ENCODE assay signal across 8 cellular contexts in the genomic region with DNA sequence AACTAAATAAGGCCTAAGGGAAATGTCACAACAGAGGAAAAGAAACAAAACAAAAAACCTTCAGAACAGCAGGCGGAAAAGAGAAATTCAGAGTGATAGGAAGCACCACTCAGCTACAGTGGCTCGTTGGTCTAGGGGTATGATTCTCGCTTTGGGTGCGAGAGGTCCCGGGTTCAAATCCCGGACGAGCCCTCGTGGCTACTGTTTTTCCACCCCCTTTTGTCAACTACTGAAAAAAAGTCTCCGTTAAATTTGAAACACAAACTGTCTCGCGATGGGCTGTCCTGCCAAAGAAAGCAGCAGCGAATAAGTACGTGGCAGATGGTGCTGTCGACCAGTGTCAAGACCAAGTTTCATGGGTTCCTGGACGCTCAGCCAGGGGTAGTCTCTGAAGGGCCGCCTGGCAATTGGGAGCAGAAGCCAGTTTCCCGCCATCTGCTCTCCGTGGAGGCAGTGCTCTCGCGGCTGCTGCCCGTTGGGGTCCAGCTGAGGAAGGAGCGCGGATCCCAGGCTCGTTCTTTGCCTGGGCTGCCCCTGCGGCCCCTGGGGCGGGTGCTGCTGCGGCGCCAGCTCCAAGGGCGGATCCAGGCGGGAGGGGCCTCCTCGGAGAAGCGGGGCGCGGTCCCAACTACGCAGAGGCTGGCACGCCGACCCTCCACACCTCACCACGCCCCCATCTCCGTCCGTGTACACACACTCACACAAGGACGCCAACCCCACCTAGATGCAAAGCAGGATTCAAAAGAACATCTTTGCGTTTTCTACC. TPM values are rescaled to one million over a fixed set of nuclear protein-coding genes. Genes with fewer than 3 reads are reported as not detected.
DNase-seq lines count a peak whose midpoint lies in the region; ATAC-seq and TF ChIP-seq lines count a peak whose summit lies in the region.

A gene with protein sequence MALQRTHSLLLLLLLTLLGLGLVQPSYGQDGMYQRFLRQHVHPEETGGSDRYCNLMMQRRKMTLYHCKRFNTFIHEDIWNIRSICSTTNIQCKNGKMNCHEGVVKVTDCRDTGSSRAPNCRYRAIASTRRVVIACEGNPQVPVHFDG (plus strand): TSS at position 665 of the 766 bp plus-strand sequence. CDS start 14,812 bp downstream, outside the sequence.

- POLR2A ChIA-PET in WTC11 (lab: Charles Lee), result interaction anchor here (0.8 to 3.6 kb wide), 7 partner anchors 27 to 341 kb away, joined by 3 to 24 read pairs (median 3); a partner anchor contains a TSS

- peak within 1 kb of the TSS; percentile 90 for H3K9ac ChIP-seq in mammary epithelial cell (ENCODE audit: insufficient read depth, low read length)
- peak within 1 kb of the TSS; percentile 97 for H3K9ac ChIP-seq in smooth muscle cell (ENCODE audit: low read depth)

- CTCF ChIA-PET in WTC11 (lab: Charles Lee) (interaction anchor here (0.6 to 8.1 kb wide), 19 partner anchors 8 to 388 kb away, joined by 3 to 106 read pairs (median 5); no protein-coding TSS in a partner anchor), mammary epithelial cell (lab: Charles Lee; ENCODE audit: low non-redundant PET) (no interaction called here)

- no peaks in the 10 kb centered on the region for H3K36me3 Mint-ChIP-seq in WTC11

- BruUV-seq in mammary epithelial cell (replicated peaks; lab: Mats Ljungman, UMichigan), result no TSS peak

- H4K20me1 ChIP-seq in mammary epithelial cell (ENCODE audit: insufficient read depth, low read length) (no peaks in the 10 kb centered on the region), smooth muscle cell (ENCODE audit: low read depth) (no peaks in the 10 kb centered on the region)

- no peak within 1 kb of the TSS for H3K4me3 Mint-ChIP-seq in WTC11

- peaks cover 10% of the 10 kb centered on the region for H3K27me3 Mint-ChIP-seq in WTC11 (ENCODE audit: low read depth)

- peaks cover 25% of the 10 kb centered on the region for H3K4me1 Mint-ChIP-seq in WTC11

- peak within 1 kb of the TSS; percentile 18 for H3K27ac Mint-ChIP-seq in WTC11

- DNase-seq in ELR (ENCODE audit: low read depth), result peak; percentile 91
- DNase-seq in H7, result peak; percentile 83
- peak; percentile 77 for DNase-seq in NCI-H1694 (lab: John Stamatoyannopoulos, UW)
- peak; percentile 82 for DNase-seq in WTC11 (ENCODE audit: low spot score)
- DNase-seq in mammary epithelial cell, result peak; percentile 87
- DNase-seq in inferior parietal cortex (ENCODE audit: extremely low spot score), result peak; percentile 93
- peak; percentile 69 for DNase-seq in smooth muscle cell (lab: John Stamatoyannopoulos, UW; ENCODE audit: unreplicated experiment)
- no peak for DNase-seq in NCI-H1436 (lab: John Stamatoyannopoulos, UW)

- in situ Hi-C loops in mammary epithelial cell (cut with MboI; ENCODE audit: low sequenced_read_pairs in 2 of 2), result loop anchor here in 1 of 2 donors (5.0 to 25.0 kb wide), 3 partner anchors 72 to 403 kb away; a partner anchor contains a TSS

- dilution Hi-C loops in mammary epithelial cell (cut with HindIII; ENCODE audit: low sequenced_read_pairs), result loop anchor here (10.0 kb wide), 1 partner anchor 229 kb away; a partner anchor contains a TSS

- H3K4me3 ChIP-seq in H7 (ENCODE audit: insufficient read depth, low read depth, low read length) (peak within 1 kb of the TSS; percentile 97), mammary epithelial cell (replicated peaks in 1 of 3; ENCODE audit: insufficient read depth in 1 of 3, low read depth in 2 of 3, low read length in 3 of 3) (peak within 1 kb of the TSS; percentile 87 to 91 (median 89)), smooth muscle cell (peak within 1 kb of the TSS; percentile 94)

- intact Hi-C loops in mammary epithelial cell (cut with micrococcal nuclease), result loop anchor here (1.0 to 5.0 kb wide), 8 partner anchors 27 to 359 kb away; a partner anchor contains a TSS

- H3K9me3 Mint-ChIP-seq in WTC11, result no peaks in the 10 kb centered on the region

- no peaks in the 10 kb centered on the region for H3K27me3 ChIP-seq in H7 (ENCODE audit: control insufficient read depth, insufficient read depth, low read length)
- H3K27me3 ChIP-seq in mammary epithelial cell (ENCODE audit: insufficient read depth, low read length), result no peaks in the 10 kb centered on the region
- H3K27me3 ChIP-seq in smooth muscle cell (ENCODE audit: low read depth), result no peaks in the 10 kb centered on the region

- peak; percentile 35 for ATAC-seq in WTC11

- WGBS in mammary epithelial cell (ENCODE audit: low coverage, missing lambda C conversion rate), result 3% methylated on average over 24 of the region's 42 CpGs
- WGBS in smooth muscle cell (ENCODE audit: low lambda C conversion rate), result under 1% methylated on average over 37 of the region's 42 CpGs

- H2AFZ ChIP-seq in mammary epithelial cell (ENCODE audit: low read depth, low read length) (peak within 1 kb of the TSS; percentile 97), smooth muscle cell (ENCODE audit: low read depth) (peak within 1 kb of the TSS; percentile 90)

- H3K4me2 ChIP-seq in mammary epithelial cell (ENCODE audit: insufficient read depth, low read depth, low read length) (peak within 1 kb of the TSS; percentile 94), smooth muscle cell (peak within 1 kb of the TSS; percentile 94)

- H3K27ac ChIP-seq in mammary epithelial cell (ENCODE audit: insufficient read depth, low read depth, low read length) (peak within 1 kb of the TSS; percentile 92), smooth muscle cell (ENCODE audit: low read depth) (peak within 1 kb of the TSS; percentile 98)

- H3K79me2 ChIP-seq in mammary epithelial cell (ENCODE audit: insufficient read depth, low read length), result no peaks in the 10 kb centered on the region
- no peaks in the 10 kb centered on the region for H3K79me2 ChIP-seq in smooth muscle cell (ENCODE audit: low read depth)

- H3K9me3 ChIP-seq in mammary epithelial cell (replicated peaks; ENCODE audit: insufficient read depth, low read length) (no peaks in the 10 kb centered on the region), smooth muscle cell (replicated peaks; ENCODE audit: low read depth) (no peaks in the 10 kb centered on the region)

- H3K36me3 ChIP-seq in H7 (replicated peaks; ENCODE audit: control insufficient read depth, insufficient read depth, low read length) (no peaks in the 10 kb centered on the region), mammary epithelial cell (ENCODE audit: insufficient read depth, low read length) (no peaks in the 10 kb centered on the region), smooth muscle cell (ENCODE audit: low read depth) (no peaks in the 10 kb centered on the region)

- peaks cover 34% of the 10 kb centered on the region for H3F3A ChIP-seq in smooth muscle cell (ENCODE audit: low read depth)

- no peak for TF ChIP-seq CTCF in WTC11 (IDR thresholded peaks at IDR 0.05)
- TF ChIP-seq CTCF in mammary epithelial cell (conservative IDR thresholded peaks at IDR 0.05 in 1 of 2, IDR thresholded peaks at IDR 0.05 in 1 of 2; ENCODE audit: extremely low read depth in 1 of 2, insufficient read depth in 1 of 2, low read depth in 1 of 2, low read length in 2 of 2), result no peak
- TF ChIP-seq CTCF in smooth muscle cell (IDR thresholded peaks at IDR 0.05; ENCODE audit: borderline replicate concordance, insufficient read depth, poor library complexity, severe bottlenecking), result no peak

- peaks cover 22% of the 10 kb centered on the region for H3K4me1 ChIP-seq in mammary epithelial cell (ENCODE audit: insufficient read depth, low read length)
- H3K4me1 ChIP-seq in smooth muscle cell (ENCODE audit: low read depth), result peaks cover 12% of the 10 kb centered on the region

TF ChIP-seq in WTC11, 78 proteins besides CTCF, POLR2A, EP300 and RAD21 (continues in another document):
- TF ChIP-seq FOXP1 (CRISPR knock-in tag; IDR thresholded peaks at IDR 0.05; ENCODE audit: borderline replicate concordance) (no peak; the same call in 1 of the 2 replicates), ZNF219 (CRISPR knock-in tag; IDR thresholded peaks at IDR 0.05; ENCODE audit: borderline replicate concordance) (0 out of 2 replicates have a peak, but pooled peaks have one; percentile 64), JAZF1 (CRISPR knock-in tag; IDR thresholded peaks at IDR 0.05) (no peak), MYBL2 (CRISPR knock-in tag; IDR thresholded peaks at IDR 0.05) (no peak), IRF2 (CRISPR knock-in tag; IDR thresholded peaks at IDR 0.05; ENCODE audit: borderline replicate concordance, low read depth) (no peak), ZNF423 (CRISPR knock-in tag; IDR thresholded peaks at IDR 0.05) (no peak)
- TF ChIP-seq, protein P1, sequence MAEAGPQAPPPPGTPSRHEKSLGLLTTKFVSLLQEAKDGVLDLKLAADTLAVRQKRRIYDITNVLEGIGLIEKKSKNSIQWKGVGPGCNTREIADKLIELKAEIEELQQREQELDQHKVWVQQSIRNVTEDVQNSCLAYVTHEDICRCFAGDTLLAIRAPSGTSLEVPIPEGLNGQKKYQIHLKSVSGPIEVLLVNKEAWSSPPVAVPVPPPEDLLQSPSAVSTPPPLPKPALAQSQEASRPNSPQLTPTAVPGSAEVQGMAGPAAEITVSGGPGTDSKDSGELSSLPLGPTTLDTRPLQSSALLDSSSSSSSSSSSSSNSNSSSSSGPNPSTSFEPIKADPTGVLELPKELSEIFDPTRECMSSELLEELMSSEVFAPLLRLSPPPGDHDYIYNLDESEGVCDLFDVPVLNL (CRISPR knock-in tag; IDR thresholded peaks at IDR 0.05; ENCODE audit: borderline replicate concordance, low read depth), result peak; percentile 45; the same call in 1 of the 2 replicates

RNA-seq across cellular contexts. Expression of the gene that starts here (rescaled TPM):
- 15.8 and 20.5 TPM in 2 replicates for total RNA-seq in H7 (2014; rRNA removed; shearing (Covaris generic))
- 1.0 to 2.8 TPM (median 2.4 TPM) in 3 replicates for total RNA-seq in WTC11 (2021)
- total RNA-seq in mammary epithelial cell, result 10 to 100 TPM in 1 of 2 donors, 1 to 10 TPM in 1; 2.7 to 10.3 TPM
- polyA plus RNA-seq in mammary epithelial cell, result 8.5 TPM
- not detected for polyA minus RNA-seq in mammary epithelial cell
- 34.8 and 41.8 TPM in 2 replicates for total RNA-seq in smooth muscle cell
- 20.1 and 28.6 TPM in 2 replicates for polyA plus RNA-seq in smooth muscle cell
